Comparison of ENCODE assay signal across 8 cellular contexts in genomic region chr11:63023851-63024648, GRCh38. TPM values are rescaled to one million over a fixed set of nuclear protein-coding genes. Genes with fewer than 3 reads are reported as not detected.
A peak's percentile ranks its signal among the peaks of the same experiment; 100 is the strongest.
DNase-seq lines count a peak whose midpoint lies in the region; ATAC-seq, FAIRE-seq and TF ChIP-seq lines count a peak whose summit lies in the region.

No MANE protein-coding gene starts in this region.

- no peaks in the 10 kb centered on the region for H3K9me3 ChIP-seq in IMR-90 (ENCODE audit: control insufficient read depth, insufficient read depth, low read length)
- H3K9me3 ChIP-seq in neural cell (ENCODE audit: low read length): no peaks in the 10 kb centered on the region

- H4K20me1 ChIP-seq in IMR-90 (ENCODE audit: insufficient read depth, low read length): no peaks in the 10 kb centered on the region
- no peaks in the 10 kb centered on the region for H4K20me1 ChIP-seq in neural cell (ENCODE audit: insufficient read depth)

- TF ChIP-seq CTCF in IMR-90 (conservative IDR thresholded peaks at IDR 0.05; ENCODE audit: low read depth, low read length): peak; percentile 98
- TF ChIP-seq CTCF in fibroblast of mammary gland (conservative IDR thresholded peaks at IDR 0.05; ENCODE audit: control insufficient read depth, insufficient read depth, low read depth, low read length): peak; percentile 100
- peak; percentile 92 for TF ChIP-seq CTCF in neural cell (IDR thresholded peaks at IDR 0.05; ENCODE audit: poor library complexity, severe bottlenecking)

- CTCF ChIA-PET in IMR-90 (lab: Yijun Ruan, JAX): interaction anchor here (0.6 to 4.1 kb wide), 10 partner anchors 8 to 606 kb away, joined by 3 to 59 read pairs (median 4); no protein-coding TSS in a partner anchor

- H3K79me1 ChIP-seq in IMR-90 (ENCODE audit: low read depth in 1 of 2, low read length in 2 of 2): no peaks in the 10 kb centered on the region

- intact Hi-C loops in IMR-90 (cut with micrococcal nuclease): loop anchor here (1.0 kb wide), 2 partner anchors 115 to 119 kb away; no protein-coding TSS in a partner anchor

- peak; percentile 94 for FAIRE-seq in G401.6 (lab: Jason Lieb, UNC)

- no peak overlapping the region for H3K14ac ChIP-seq in IMR-90 (replicated peaks; ENCODE audit: low read depth, low read length)

- ATAC-seq in IMR-90 (ENCODE audit: low read depth): peak; percentile 100
- peak; percentile 74 for ATAC-seq in stimulated activated naive CD8-positive, alpha-beta T cell treated with anti-CD3 and anti-CD28 coated beads, Interleukin-15, Interleukin-2, amounts not matched to agents 100 U/mL and 50 U/mL, for 24 hours
- ATAC-seq in HG03457 (IDR thresholded peaks at IDR 0.05; ENCODE audit: unreplicated experiment): no peak

- H3K79me2 ChIP-seq in neural cell (replicated peaks; ENCODE audit: insufficient read depth, low read length): no peaks in the 10 kb centered on the region

- H3K27ac ChIP-seq in IMR-90 (ENCODE audit: insufficient read depth, low read length): no peak overlapping the region
- H3K27ac ChIP-seq in neural cell (ENCODE audit: low read length): no peak overlapping the region

- no peak overlapping the region for H3K23ac ChIP-seq in IMR-90 (ENCODE audit: low read depth, low read length)

- no peaks in the 10 kb centered on the region for H3K4me1 ChIP-seq in IMR-90 (ENCODE audit: control insufficient read depth, insufficient read depth, low read length)

- H3F3A ChIP-seq in neural cell (ENCODE audit: insufficient read depth, low read length, poor library complexity, severe bottlenecking): no peaks in the 10 kb centered on the region

- H4K91ac ChIP-seq in IMR-90 (ENCODE audit: insufficient read depth, low read depth, low read length): no peak overlapping the region

- DNase-seq in IMR-90: peak; percentile 61
- DNase-seq in RKO (ENCODE audit: low spot score): peak; percentile 75
- DNase-seq in activated T-cell treated with anti-CD3 and anti-CD28 coated beads, Interleukin-2, amount 50 U/mL, for 48 hours: peak; percentile 91 to 92
- peak; percentile 61 for DNase-seq in fibroblast of mammary gland (ENCODE audit: low read depth)
- DNase-seq in stimulated activated naive CD8-positive, alpha-beta T cell treated with anti-CD3 and anti-CD28 coated beads, Interleukin-15, Interleukin-2, amounts not matched to agents 100 U/mL and 50 U/mL, for 24 hours: peak; percentile 91

- H2BK120ac ChIP-seq in IMR-90 (ENCODE audit: low read depth, low read length): no peak overlapping the region

- H2AK9ac ChIP-seq in IMR-90 (replicated peaks; ENCODE audit: low read depth, low read length, poor library complexity): no peak overlapping the region

- dilution Hi-C loops in IMR-90 (cut with HindIII; ENCODE audit: low sequenced_read_pairs, unreplicated experiment): no loop called here

- H3K9ac ChIP-seq in IMR-90 (ENCODE audit: low read depth, low read length) (no peak overlapping the region), neural cell (ENCODE audit: low read length) (no peak overlapping the region)

- no peaks in the 10 kb centered on the region for H3K36me3 ChIP-seq in IMR-90 (ENCODE audit: control insufficient read depth, insufficient read depth, low read length)
- H3K36me3 ChIP-seq in neural cell (ENCODE audit: insufficient read depth, low read length): no peaks in the 10 kb centered on the region

- H3K27me3 ChIP-seq in IMR-90 (ENCODE audit: control insufficient read depth, insufficient read depth, low read length) (peaks cover 10% of the 10 kb centered on the region; the same call in 1 of the 2 replicates), neural cell (ENCODE audit: insufficient read depth, low read depth, low read length) (no peaks in the 10 kb centered on the region)

- POLR2A ChIA-PET in IMR-90 (lab: Charles Lee; ENCODE audit: unreplicated experiment): no interaction called here

- H3K4me3 ChIP-seq in IMR-90 (ENCODE audit: insufficient read depth, low read depth, low read length) (no peak overlapping the region), fibroblast of mammary gland (ENCODE audit: control insufficient read depth, low read depth, low read length) (no peak overlapping the region), neural cell (ENCODE audit: low read length) (no peak overlapping the region)

- H3K9me2 ChIP-seq in neural cell (ENCODE audit: insufficient read depth, low read length): no peaks in the 10 kb centered on the region

- WGBS in IMR-90 (ENCODE audit: extremely low coverage in 2 of 2, insufficient read length in 1 of 2), 2 experiments: no CpG with 5 or more reads among the region's 19 CpGs

- no TSS peak for BruUV-seq in IMR-90 (replicated peaks; lab: Mats Ljungman, UMichigan)

- no peak overlapping the region for H3K18ac ChIP-seq in IMR-90 (ENCODE audit: low read depth, low read length)

- H2AFZ ChIP-seq in IMR-90 (replicated peaks; ENCODE audit: low read length, poor library complexity) (peak overlapping the region; percentile 71), neural cell (ENCODE audit: low read depth, low read length) (no peak overlapping the region)

- no peak overlapping the region for H2BK15ac ChIP-seq in IMR-90 (ENCODE audit: low read depth, low read length)

- TF ChIP-seq EP300 in neural cell (conservative IDR thresholded peaks at IDR 0.05; ENCODE audit: poor library complexity, severe bottlenecking): no peak

- no peak overlapping the region for H4K5ac ChIP-seq in IMR-90 (ENCODE audit: low read depth, low read length)

- TF ChIP-seq RAD21 in IMR-90 (IDR thresholded peaks at IDR 0.05; ENCODE audit: low read length) (peak; percentile 91), neural cell (conservative IDR thresholded peaks at IDR 0.05) (peak; percentile 84)

- no peak overlapping the region for H2BK20ac ChIP-seq in IMR-90 (ENCODE audit: low read depth, low read length)

- TF ChIP-seq POLR2A in IMR-90 (IDR thresholded peaks at IDR 0.05; ENCODE audit: low read depth, low read length): no peak

- no peak overlapping the region for H2BK5ac ChIP-seq in IMR-90 (ENCODE audit: low read depth, low read length, poor library complexity, severe bottlenecking)

- H3K56ac ChIP-seq in IMR-90 (ENCODE audit: extremely low read depth, insufficient read depth, low read length): no peak overlapping the region

- in situ Hi-C loops in IMR-90 (cut with MboI; ENCODE audit: low sequenced_read_pairs): loop anchor here (5.0 kb wide), 1 partner anchor 117 kb away; no protein-coding TSS in a partner anchor

- H3K9me1 ChIP-seq in IMR-90 (ENCODE audit: insufficient read depth, low read length): no peaks in the 10 kb centered on the region

- H3K4me2 ChIP-seq in IMR-90 (ENCODE audit: low read depth, low read length): no peak overlapping the region
- no peak overlapping the region for H3K4me2 ChIP-seq in neural cell (ENCODE audit: low read length)

- no peak overlapping the region for H3K4ac ChIP-seq in IMR-90 (ENCODE audit: low read depth, low read length)

- no peak overlapping the region for H2AK5ac ChIP-seq in IMR-90 (ENCODE audit: low read depth, low read length)

- H4K8ac ChIP-seq in IMR-90 (ENCODE audit: low read depth in 2 of 2, low read length in 2 of 2): no peak overlapping the region

TF ChIP-seq in IMR-90, 13 proteins besides CTCF, POLR2A, EP300 and RAD21:
- TF ChIP-seq SMC3 (IDR thresholded peaks at IDR 0.05; ENCODE audit: low read depth, low read length) (peak; percentile 98), ELK1 (IDR thresholded peaks at IDR 0.05; ENCODE audit: borderline replicate concordance, low read depth, low read length) (no peak)

TF ChIP-seq in neural cell, 6 proteins besides CTCF, POLR2A, EP300 and RAD21:
- TF ChIP-seq REST (IDR thresholded peaks at IDR 0.05; ENCODE audit: borderline replicate concordance) (no peak), SMC3 (conservative IDR thresholded peaks at IDR 0.05; ENCODE audit: poor library complexity) (peak; percentile 97)

RNA-seq across cellular contexts. Expression of gene SLC22A8, which starts 8.4 kb away (rescaled TPM):
- not detected in 2 replicates for total RNA-seq in IMR-90 (2012; rRNA removed)
- polyA plus RNA-seq in IMR-90 (2012; rRNA removed): not detected in 2 replicates
- polyA plus RNA-seq in IMR-90 (2012; cell fraction: cytosol; rRNA removed): not detected in 2 replicates
- polyA plus RNA-seq in IMR-90 (2012; cell fraction: nucleus; rRNA removed; ENCODE audit: low replicate concordance): not detected in 2 replicates
- not detected in 2 replicates for polyA plus RNA-seq in neural cell
- not detected in 2 replicates for polyA minus RNA-seq in neural cell

RNA-seq across cellular contexts. Expression of gene SLC22A6, which starts 39.3 kb away (rescaled TPM):
- not detected in 2 replicates for total RNA-seq in IMR-90 (2012; rRNA removed)
- polyA plus RNA-seq in IMR-90 (2012; rRNA removed): not detected in 2 replicates
- not detected in 2 replicates for polyA plus RNA-seq in IMR-90 (2012; cell fraction: cytosol; rRNA removed)
- polyA plus RNA-seq in IMR-90 (2012; cell fraction: nucleus; rRNA removed; ENCODE audit: low replicate concordance): not detected in 2 replicates
- not detected in 2 replicates for polyA plus RNA-seq in neural cell
- polyA minus RNA-seq in neural cell: not detected in 2 replicates
